2 cellular contexts compared by ENCODE assay signal in the genomic region with DNA sequence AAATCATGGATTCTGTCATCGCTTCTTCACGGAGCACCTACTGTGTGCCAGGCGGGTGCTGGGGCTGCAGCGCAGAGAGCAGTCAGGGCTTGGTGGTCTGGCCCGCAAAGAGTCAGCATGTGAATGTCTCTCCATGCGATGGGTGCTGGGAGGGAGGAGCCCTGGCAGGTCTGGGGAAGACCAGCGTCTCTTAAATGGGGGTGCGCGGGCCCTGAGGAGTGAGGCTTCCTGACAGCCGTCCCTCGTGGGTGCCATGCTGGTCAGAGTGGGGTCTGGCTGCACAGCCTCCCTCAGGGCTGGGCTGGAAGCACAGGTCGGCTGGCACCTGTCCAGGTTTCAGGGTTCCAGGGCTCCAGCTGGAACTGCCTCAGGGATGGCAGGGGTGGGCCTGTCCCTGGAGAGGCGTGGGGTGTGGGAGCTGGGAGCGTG.
TF ChIP-seq lines count a peak whose summit lies in the region.

No MANE protein-coding gene starts in this region.

TF ChIP-seq in HepG2, 621 proteins besides CTCF, POLR2A, EP300 and RAD21:
- TF ChIP-seq ZBTB21 (CRISPR knock-in tag; IDR thresholded peaks at IDR 0.05): no peak
- no peak for TF ChIP-seq SYNCRIP (IDR thresholded peaks at IDR 0.05; ENCODE audit: insufficient read depth, low read depth, low read length)
- no peak for TF ChIP-seq RXRA (CRISPR knock-in tag; IDR thresholded peaks at IDR 0.05)

TF ChIP-seq in HEK293T, 16 proteins besides CTCF, POLR2A, EP300 and RAD21:
- TF ChIP-seq ARNT (IDR thresholded peaks at IDR 0.05) (no peak), SP1 (IDR thresholded peaks at IDR 0.05) (no peak), TARDBP (IDR thresholded peaks at IDR 0.05) (no peak)
